In the genomic region with DNA sequence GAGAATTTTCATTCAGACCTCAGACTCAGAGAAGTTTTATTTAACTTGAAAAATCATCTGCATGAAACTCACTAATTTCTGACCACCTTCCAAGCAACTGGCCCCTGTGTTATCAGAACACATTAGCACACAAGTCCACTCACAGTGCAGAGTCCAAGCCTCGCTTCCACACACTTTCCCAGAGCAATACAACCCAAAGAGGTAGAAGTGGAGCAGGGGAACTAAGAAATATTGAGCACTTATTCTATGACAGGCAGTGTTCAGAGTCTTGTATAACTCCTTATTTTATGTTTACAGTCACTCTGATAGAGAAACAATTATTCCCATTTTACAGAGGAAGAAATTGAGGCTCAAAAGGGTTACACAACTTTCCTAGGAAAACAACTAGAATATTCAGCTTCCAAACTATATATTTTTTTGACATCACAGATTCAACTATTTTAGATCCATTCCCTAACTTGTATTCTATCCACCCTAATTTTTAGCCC, we compare ENCODE assay signal across 1 cellular context.
A peak's percentile ranks its signal among the peaks of the same experiment; 100 is the strongest.
TF ChIP-seq lines count a peak whose summit lies in the region.

No MANE protein-coding gene starts in this region.

TF ChIP-seq in GM12878, 131 proteins besides CTCF, POLR2A, EP300 and RAD21:
- peak in 1 of 2 experiments; percentile 1; a peak in 1 of 4 replicates for TF ChIP-seq IKZF2 (IDR thresholded peaks at IDR 0.05)
- TF ChIP-seq, protein P1, sequence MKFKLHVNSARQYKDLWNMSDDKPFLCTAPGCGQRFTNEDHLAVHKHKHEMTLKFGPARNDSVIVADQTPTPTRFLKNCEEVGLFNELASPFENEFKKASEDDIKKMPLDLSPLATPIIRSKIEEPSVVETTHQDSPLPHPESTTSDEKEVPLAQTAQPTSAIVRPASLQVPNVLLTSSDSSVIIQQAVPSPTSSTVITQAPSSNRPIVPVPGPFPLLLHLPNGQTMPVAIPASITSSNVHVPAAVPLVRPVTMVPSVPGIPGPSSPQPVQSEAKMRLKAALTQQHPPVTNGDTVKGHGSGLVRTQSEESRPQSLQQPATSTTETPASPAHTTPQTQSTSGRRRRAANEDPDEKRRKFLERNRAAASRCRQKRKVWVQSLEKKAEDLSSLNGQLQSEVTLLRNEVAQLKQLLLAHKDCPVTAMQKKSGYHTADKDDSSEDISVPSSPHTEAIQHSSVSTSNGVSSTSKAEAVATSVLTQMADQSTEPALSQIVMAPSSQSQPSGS (IDR thresholded peaks at IDR 0.05; ENCODE audit: low read length) = no peak
- TF ChIP-seq, protein P2, sequence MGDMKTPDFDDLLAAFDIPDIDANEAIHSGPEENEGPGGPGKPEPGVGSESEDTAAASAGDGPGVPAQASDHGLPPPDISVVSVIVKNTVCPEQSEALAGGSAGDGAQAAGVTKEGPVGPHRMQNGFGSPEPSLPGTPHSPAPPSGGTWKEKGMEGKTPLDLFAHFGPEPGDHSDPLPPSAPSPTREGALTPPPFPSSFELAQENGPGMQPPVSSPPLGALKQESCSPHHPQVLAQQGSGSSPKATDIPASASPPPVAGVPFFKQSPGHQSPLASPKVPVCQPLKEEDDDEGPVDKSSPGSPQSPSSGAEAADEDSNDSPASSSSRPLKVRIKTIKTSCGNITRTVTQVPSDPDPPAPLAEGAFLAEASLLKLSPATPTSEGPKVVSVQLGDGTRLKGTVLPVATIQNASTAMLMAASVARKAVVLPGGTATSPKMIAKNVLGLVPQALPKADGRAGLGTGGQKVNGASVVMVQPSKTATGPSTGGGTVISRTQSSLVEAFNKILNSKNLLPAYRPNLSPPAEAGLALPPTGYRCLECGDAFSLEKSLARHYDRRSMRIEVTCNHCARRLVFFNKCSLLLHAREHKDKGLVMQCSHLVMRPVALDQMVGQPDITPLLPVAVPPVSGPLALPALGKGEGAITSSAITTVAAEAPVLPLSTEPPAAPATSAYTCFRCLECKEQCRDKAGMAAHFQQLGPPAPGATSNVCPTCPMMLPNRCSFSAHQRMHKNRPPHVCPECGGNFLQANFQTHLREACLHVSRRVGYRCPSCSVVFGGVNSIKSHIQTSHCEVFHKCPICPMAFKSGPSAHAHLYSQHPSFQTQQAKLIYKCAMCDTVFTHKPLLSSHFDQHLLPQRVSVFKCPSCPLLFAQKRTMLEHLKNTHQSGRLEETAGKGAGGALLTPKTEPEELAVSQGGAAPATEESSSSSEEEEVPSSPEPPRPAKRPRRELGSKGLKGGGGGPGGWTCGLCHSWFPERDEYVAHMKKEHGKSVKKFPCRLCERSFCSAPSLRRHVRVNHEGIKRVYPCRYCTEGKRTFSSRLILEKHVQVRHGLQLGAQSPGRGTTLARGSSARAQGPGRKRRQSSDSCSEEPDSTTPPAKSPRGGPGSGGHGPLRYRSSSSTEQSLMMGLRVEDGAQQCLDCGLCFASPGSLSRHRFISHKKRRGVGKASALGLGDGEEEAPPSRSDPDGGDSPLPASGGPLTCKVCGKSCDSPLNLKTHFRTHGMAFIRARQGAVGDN (IDR thresholded peaks at IDR 0.05) = 0 out of 2 replicates have a peak, but pooled peaks have one; percentile 12
TF ChIP-seq in GM12878: peak in this region for 2.
